16 cellular contexts compared by ENCODE assay signal in genomic region chr1:44619261-44619900, GRCh38. TPM values are rescaled to one million over a fixed set of nuclear protein-coding genes. Genes with fewer than 3 reads are reported as not detected.
DNase-seq lines count a peak whose midpoint lies in the region; ATAC-seq and TF ChIP-seq lines count a peak whose summit lies in the region.
"Had no signal": no experiment of that assay in that cellular context is flagged by ENCODE, and none has a peak within 500 bp of the region (broad histone marks: within the 10 kb centered on the region; RNA-seq: fewer than 3 reads in every experiment).

No MANE protein-coding gene starts in this region.

- no peak for TF ChIP-seq CTCF in endodermal cell (conservative IDR thresholded peaks at IDR 0.05)
- no peak for TF ChIP-seq CTCF in nephron (IDR thresholded peaks at IDR 0.05; ENCODE audit: unreplicated experiment in 3 of 3)
- TF ChIP-seq CTCF in endothelial cell (IDR thresholded peaks at IDR 0.05; ENCODE audit: unreplicated experiment) = no peak

- peaks cover 36% of the 10 kb centered on the region for H3K27me3 ChIP-seq in endodermal cell (ENCODE audit: control insufficient read depth, insufficient read depth, low read length, poor library complexity, severe bottlenecking)
- H3K27me3 ChIP-seq: BLaER1 had no signal

- H3K9me3 ChIP-seq in endodermal cell (ENCODE audit: control insufficient read depth, low read length) = no peaks in the 10 kb centered on the region
- H3K9me3 ChIP-seq: BLaER1, gastrocnemius medialis had no signal

- no peaks in the 10 kb centered on the region for H3K4me1 ChIP-seq in endodermal cell (ENCODE audit: control insufficient read depth, insufficient read depth, low read length)

- no peak overlapping the region for H3K4me3 ChIP-seq in endodermal cell (ENCODE audit: low read length)
- H3K4me3 ChIP-seq: BLaER1, gastrocnemius medialis had no signal

- H3K9me3 Mint-ChIP-seq in endodermal cell (no peaks in the 10 kb centered on the region), nephron (no peaks in the 10 kb centered on the region), endothelial cell (ENCODE audit: unreplicated experiment) (no peaks in the 10 kb centered on the region)
- H3K9me3 Mint-ChIP-seq: activated naive CD4-positive, alpha-beta T cell treated with anti-CD3 and anti-CD28 coated beads for 36 hours had no signal

- no peak overlapping the region for H3K27ac ChIP-seq in endodermal cell (ENCODE audit: low read depth, low read length)
- H3K27ac ChIP-seq: BLaER1, gastrocnemius medialis, RWPE1 had no signal

- DNase-seq in AG20443 (ENCODE audit: low spot score) (peak; percentile 76), endodermal cell (peak; percentile 62), NCI-H1436 treated with DMSO at 0.1 percent for 48 hours (lab: John Stamatoyannopoulos, UW) (no peak), endothelial cell (ENCODE audit: low spot score) (no peak)
- DNase-seq: activated naive CD4-positive, alpha-beta T cell treated with anti-CD3 and anti-CD28 coated beads for 36 hours; gastrocnemius medialis; MV-4-11; NCI-H345; nucleus accumbens had no signal

- H3K36me3 ChIP-seq in endodermal cell (ENCODE audit: control insufficient read depth, insufficient read depth, low read length) = no peaks in the 10 kb centered on the region
- H3K36me3 ChIP-seq: BLaER1, gastrocnemius medialis had no signal

- no peak for TF ChIP-seq RAD21 in Ishikawa (IDR thresholded peaks at IDR 0.05; ENCODE audit: low read depth)

- 0 out of 2 replicates have a peak, but pooled peaks have one; percentile 41 for TF ChIP-seq EP300 in Ishikawa (IDR thresholded peaks at IDR 0.05; ENCODE audit: borderline replicate concordance)

- H3K4me1 Mint-ChIP-seq in endodermal cell (peaks cover 29% of the 10 kb centered on the region), nephron (peaks cover 38% of the 10 kb centered on the region), endothelial cell (ENCODE audit: unreplicated experiment) (peaks cover 10% of the 10 kb centered on the region)

- H3K9ac ChIP-seq in endodermal cell (ENCODE audit: extremely low read depth, low read length, poor library complexity, severe bottlenecking) = no peak overlapping the region
- H3K9ac ChIP-seq: BLaER1 had no signal

- H3K4me3 Mint-ChIP-seq in endodermal cell = no peak overlapping the region
- H3K4me3 Mint-ChIP-seq in nephron = peak overlapping the region in 1 of 3 experiments; percentile 49
- no peak overlapping the region for H3K4me3 Mint-ChIP-seq in endothelial cell (ENCODE audit: unreplicated experiment)
- H3K4me3 Mint-ChIP-seq: activated naive CD4-positive, alpha-beta T cell treated with anti-CD3 and anti-CD28 coated beads for 36 hours had no signal

- H3K27ac Mint-ChIP-seq in endodermal cell = no peak overlapping the region
- H3K27ac Mint-ChIP-seq in nephron = peak overlapping the region in 2 of 3 experiments; percentile 3 to 71
- no peak overlapping the region for H3K27ac Mint-ChIP-seq in endothelial cell (ENCODE audit: unreplicated experiment)
- H3K27ac Mint-ChIP-seq: activated naive CD4-positive, alpha-beta T cell treated with anti-CD3 and anti-CD28 coated beads for 36 hours had no signal

- H3K27me3 Mint-ChIP-seq in endodermal cell (ENCODE audit: insufficient read depth) = peaks cover 50% of the 10 kb centered on the region
- H3K27me3 Mint-ChIP-seq in nephron (ENCODE audit: low read depth) = peaks cover 87% of the 10 kb centered on the region
- H3K27me3 Mint-ChIP-seq in endothelial cell (ENCODE audit: unreplicated experiment) = peaks cover 16% of the 10 kb centered on the region

- ATAC-seq in HG02840 (IDR thresholded peaks at IDR 0.05; ENCODE audit: low FRiP score, unreplicated experiment) = no peak
- ATAC-seq in GM18502 (IDR thresholded peaks at IDR 0.05; ENCODE audit: poor library complexity, unreplicated experiment) = no peak
- ATAC-seq: gastrocnemius medialis, left lobe of liver had no signal

- WGBS in endodermal cell (ENCODE audit: insufficient coverage in 1 of 2, insufficient read length in 1 of 2), 2 experiments = 67 to 84% methylated on average over 4 to 12 of the region's 12 CpGs

- H3K36me3 Mint-ChIP-seq in endodermal cell (ENCODE audit: low read depth) (no peaks in the 10 kb centered on the region), nephron (ENCODE audit: low read depth) (peaks cover 4% of the 10 kb centered on the region), endothelial cell (ENCODE audit: low read depth, unreplicated experiment) (peaks cover 25% of the 10 kb centered on the region)

TF ChIP-seq in Ishikawa, 13 proteins besides CTCF, POLR2A, EP300 and RAD21:
- TF ChIP-seq TEAD4 (IDR thresholded peaks at IDR 0.05) = peak; percentile 62
- no peak for TF ChIP-seq EGR1 (IDR thresholded peaks at IDR 0.05)
- TF ChIP-seq MAX (IDR thresholded peaks at IDR 0.05) = no peak
TF ChIP-seq in Ishikawa: peak in this region for 1.

RNA-seq across cellular contexts. Expression of gene TMEM53, which starts 54.9 kb away (rescaled TPM):
- 10 to 100 TPM; 10.2 to 10.8 TPM for total RNA-seq in endodermal cell
- 8.4 TPM for polyA plus RNA-seq in endodermal cell (2013, experiment 1 of 2)
- polyA plus RNA-seq in endodermal cell (2013, experiment 2 of 2) = 10.2 TPM
- total RNA-seq in endothelial cell (ENCODE audit: unreplicated experiment) = 15.6 TPM

RNA-seq across cellular contexts. Expression of gene ARMH1, which starts 55.1 kb away (rescaled TPM):
- 1 to 10 TPM; 3.9 to 6.3 TPM for total RNA-seq in endodermal cell
- 6.3 TPM for polyA plus RNA-seq in endodermal cell (2013, experiment 1 of 2)
- polyA plus RNA-seq in endodermal cell (2013, experiment 2 of 2) = 3.6 TPM
- 4.1 TPM for total RNA-seq in endothelial cell (ENCODE audit: unreplicated experiment)

Comparison
In these comparisons a context has a peak if more than half of its experiments do, and no peak if none do; other contexts are left out.
1. DNase-seq: peak in AG20443 (single experiment) and endodermal cell (single experiment); none in NCI-H1436 treated with DMSO at 0.1 percent for 48 hours (single experiment) and endothelial cell (single experiment).
2. H3K27ac Mint-ChIP-seq: peak in nephron (2 of 3); none in endodermal cell (single experiment) and endothelial cell (single experiment).